Comparison of ENCODE assay signal across 8 cellular contexts in genomic region chr4:6910340-6910959, GRCh38. TPM values are rescaled to one million over a fixed set of nuclear protein-coding genes. Genes with fewer than 3 reads are reported as not detected.
DNase-seq lines count a peak whose midpoint lies in the region; ATAC-seq and TF ChIP-seq lines count a peak whose summit lies in the region.

No MANE protein-coding gene starts in this region.

- peak overlapping the region; percentile 96 for H3K4me2 ChIP-seq in trophoblast cell (ENCODE audit: low read length)

- peak overlapping the region; percentile 92 for H2AK5ac ChIP-seq in trophoblast cell (ENCODE audit: low read length)

- ATAC-seq in RWPE2 (ENCODE audit: low read depth) (no peak), GM19395 (IDR thresholded peaks at IDR 0.05; ENCODE audit: unreplicated experiment) (no peak)

- H3K4me3 ChIP-seq in RWPE2 (ENCODE audit: severe bottlenecking): peak overlapping the region; percentile 65
- peak overlapping the region; percentile 72 to 90 (median 82) for H3K4me3 ChIP-seq in esophagus muscularis mucosa
- H3K4me3 ChIP-seq in trophoblast cell (ENCODE audit: low read depth, low read length): peak overlapping the region; percentile 83

- DNase-seq in T-helper 2 cell treated with Interferon-gamma antibody and Interleukin-4, amounts not matched to agents 5 μg/mL and 100 μg/mL, for 36 hours (ENCODE audit: low spot score): no peak
- DNase-seq in T-helper 2 cell (no peak), RWPE2 (ENCODE audit: low spot score) (no peak), esophagus muscularis mucosa (ENCODE audit: extremely low spot score) (no peak), trophoblast cell (peak in 1 of 2 donors; percentile 42), H4 (ENCODE audit: low spot score) (no peak), AG08395 (ENCODE audit: low spot score) (no peak)

- peak overlapping the region; percentile 71 for H4K8ac ChIP-seq in trophoblast cell (ENCODE audit: low read depth, low read length)

- no peak for TF ChIP-seq POLR2A in esophagus muscularis mucosa (IDR thresholded peaks at IDR 0.05; ENCODE audit: low read depth)

- H3K27ac ChIP-seq in RWPE2 (ENCODE audit: poor library complexity, severe bottlenecking): no peak overlapping the region
- H3K27ac ChIP-seq in esophagus muscularis mucosa (replicated peaks in 1 of 4): peak overlapping the region; percentile 95 to 99 (median 98)
- H3K27ac ChIP-seq in trophoblast cell (ENCODE audit: low read depth, low read length): no peak overlapping the region

- peaks cover 11% of the 10 kb centered on the region for H3K79me2 ChIP-seq in trophoblast cell (ENCODE audit: control insufficient read depth, insufficient read depth, low read length, poor library complexity)

- peaks cover 34% of the 10 kb centered on the region for H3K4me1 Mint-ChIP-seq in T-helper 2 cell treated with Interferon-gamma antibody and Interleukin-4, amounts not matched to agents 5 μg/mL and 100 μg/mL, for 36 hours (ENCODE audit: low read depth)

- H3K27me3 ChIP-seq in RWPE2 (ENCODE audit: insufficient read depth, poor library complexity, severe bottlenecking) (no peaks in the 10 kb centered on the region), esophagus muscularis mucosa (peaks cover 0 to 5% (median 0%) of the 10 kb centered on the region in 4 donors), trophoblast cell (ENCODE audit: insufficient read depth, low read length) (no peaks in the 10 kb centered on the region)

- no peak overlapping the region for H2BK5ac ChIP-seq in trophoblast cell (ENCODE audit: low read depth, low read length, poor library complexity)

- TF ChIP-seq EP300 in esophagus muscularis mucosa (IDR thresholded peaks at IDR 0.05): no peak

- H3K79me1 ChIP-seq in trophoblast cell (ENCODE audit: low read length): peaks cover 8% of the 10 kb centered on the region

- WGBS in esophagus muscularis mucosa: 14% methylated on average over 25 of the region's 31 CpGs
- no CpG with 5 or more reads among the region's 31 CpGs for WGBS in trophoblast cell (ENCODE audit: extremely low coverage, insufficient coverage, insufficient read length)

- peaks cover 3% of the 10 kb centered on the region for H3K27me3 Mint-ChIP-seq in T-helper 2 cell treated with Interferon-gamma antibody and Interleukin-4, amounts not matched to agents 5 μg/mL and 100 μg/mL, for 36 hours (ENCODE audit: low read depth)

- peak overlapping the region; percentile 75 for H4K91ac ChIP-seq in trophoblast cell (ENCODE audit: low read depth, low read length)

- intact Hi-C loops in esophagus muscularis mucosa (cut with DNase I): no loop called here

- no peak overlapping the region for H3K23ac ChIP-seq in trophoblast cell (ENCODE audit: low read length)

- peak overlapping the region; percentile 91 for H3K18ac ChIP-seq in trophoblast cell (ENCODE audit: low read length)

- H3K36me3 Mint-ChIP-seq in T-helper 2 cell treated with Interferon-gamma antibody and Interleukin-4, amounts not matched to agents 5 μg/mL and 100 μg/mL, for 36 hours (ENCODE audit: low read depth): peaks cover 2% of the 10 kb centered on the region

- peak overlapping the region; percentile 89 for H3K27ac Mint-ChIP-seq in T-helper 2 cell treated with Interferon-gamma antibody and Interleukin-4, amounts not matched to agents 5 μg/mL and 100 μg/mL, for 36 hours

- peak overlapping the region; percentile 17 for H4K12ac ChIP-seq in trophoblast cell (ENCODE audit: low read depth, low read length)

- H3K4me1 ChIP-seq in RWPE2 (ENCODE audit: insufficient read depth, poor library complexity, severe bottlenecking) (no peaks in the 10 kb centered on the region), esophagus muscularis mucosa (peaks cover 22 to 64% (median 50%) of the 10 kb centered on the region in 4 donors), trophoblast cell (ENCODE audit: control insufficient read depth in 1 of 2, insufficient read depth in 2 of 2, low read length in 2 of 2) (peaks cover 15 to 21% of the 10 kb centered on the region in 2 experiments)

- peak overlapping the region; percentile 29 for H2BK12ac ChIP-seq in trophoblast cell (ENCODE audit: low read length)

- H3K9me3 Mint-ChIP-seq in T-helper 2 cell treated with Interferon-gamma antibody and Interleukin-4, amounts not matched to agents 5 μg/mL and 100 μg/mL, for 36 hours: no peaks in the 10 kb centered on the region

- H3K9me3 ChIP-seq in RWPE2 (ENCODE audit: severe bottlenecking) (no peaks in the 10 kb centered on the region), esophagus muscularis mucosa (no peaks in the 10 kb centered on the region), trophoblast cell (ENCODE audit: insufficient read depth, low read depth, low read length) (no peaks in the 10 kb centered on the region)

- peak overlapping the region; percentile 87 for H2AFZ ChIP-seq in trophoblast cell (ENCODE audit: insufficient read depth, low read length, poor library complexity)

- H3K36me3 ChIP-seq in RWPE2 (ENCODE audit: low read depth): no peaks in the 10 kb centered on the region
- H3K36me3 ChIP-seq in esophagus muscularis mucosa: no peaks in the 10 kb centered on the region
- H3K36me3 ChIP-seq in trophoblast cell (ENCODE audit: control insufficient read depth in 1 of 2, insufficient read depth in 2 of 2, low read length in 2 of 2): no peaks in the 10 kb centered on the region

- peak overlapping the region; percentile 92 for H3K4me3 Mint-ChIP-seq in T-helper 2 cell treated with Interferon-gamma antibody and Interleukin-4, amounts not matched to agents 5 μg/mL and 100 μg/mL, for 36 hours

- H3K9ac ChIP-seq in trophoblast cell (ENCODE audit: low read length): peak overlapping the region; percentile 62

- peak overlapping the region; percentile 74 for H3K14ac ChIP-seq in trophoblast cell (ENCODE audit: low read length)

- TF ChIP-seq CTCF in RWPE2 (IDR thresholded peaks at IDR 0.05; ENCODE audit: poor library complexity, severe bottlenecking) (no peak), esophagus muscularis mucosa (IDR thresholded peaks at IDR 0.05) (no peak)

- peak overlapping the region; percentile 44 for H2BK120ac ChIP-seq in trophoblast cell (ENCODE audit: insufficient read depth, low read length, poor library complexity)

- H3K4ac ChIP-seq in trophoblast cell (ENCODE audit: low read depth, low read length): peak overlapping the region; percentile 85

RNA-seq across cellular contexts. Expression of gene TBC1D14, which starts 0.8 kb away (rescaled TPM):
- 10 to 100 TPM; 37.0 to 49.4 (median 44.2) TPM for total RNA-seq in esophagus muscularis mucosa
- polyA plus RNA-seq in trophoblast cell (2013): 21.7 and 21.9 TPM in 2 replicates
- 38.9 and 43.0 TPM in 2 replicates for total RNA-seq in H4 (2014; rRNA removed; shearing (Covaris generic))

Comparison
In these comparisons a context has a peak if more than half of its experiments do, and no peak if none do; other contexts are left out.
1. H3K27ac ChIP-seq: peak in esophagus muscularis mucosa (4 of 4); none in RWPE2 (single experiment) and trophoblast cell (single experiment).
2. Peak in every context shown above with its lines, with median percentiles within 50 percentile points of each other: H3K4me3 ChIP-seq.